ENCODE assay signal across 24 cellular contexts in genomic region chr13:107553838-107554237, GRCh38.
A peak's percentile ranks its signal among the peaks of the same experiment; 100 is the strongest.
DNase-seq lines count a peak whose midpoint lies in the region; TF ChIP-seq lines count a peak whose summit lies in the region.
"Had no signal": no experiment of that assay in that cellular context is flagged by ENCODE, and none has a peak within 500 bp of the region (broad histone marks: within the 10 kb centered on the region; RNA-seq: fewer than 3 reads in every experiment).

No MANE protein-coding gene starts in this region.

- H3K14ac ChIP-seq in mesenchymal stem cell (ENCODE audit: low read length in 2 of 2), result no peak overlapping the region

- H3K4me1 ChIP-seq in GM23248 (ENCODE audit: insufficient read depth) (no peaks in the 10 kb centered on the region), mesenchymal stem cell (ENCODE audit: control insufficient read depth, insufficient read depth, low read depth, low read length) (peaks cover 6% of the 10 kb centered on the region), testis (no peaks in the 10 kb centered on the region)
- H3K4me1 ChIP-seq: right lobe of liver, suprapubic skin had no signal

- H3K23ac ChIP-seq in mesenchymal stem cell (ENCODE audit: low read length in 2 of 2), result no peak overlapping the region

- H4K20me1 ChIP-seq in GM23248 (ENCODE audit: insufficient read depth), result no peaks in the 10 kb centered on the region

- no peaks in the 10 kb centered on the region for H3K9me2 ChIP-seq in GM23248 (ENCODE audit: insufficient read depth)

- no peak overlapping the region for H3K18ac ChIP-seq in mesenchymal stem cell (ENCODE audit: low read depth in 1 of 2, low read length in 2 of 2)

- H3K9ac ChIP-seq in GM23248 (no peak overlapping the region), mesenchymal stem cell (ENCODE audit: low read length) (no peak overlapping the region)

- H4K91ac ChIP-seq in mesenchymal stem cell (ENCODE audit: low read length), result no peak overlapping the region

- no peak overlapping the region for H3K4ac ChIP-seq in mesenchymal stem cell (ENCODE audit: low read depth in 1 of 2, low read length in 2 of 2)

- H3K79me2 ChIP-seq in GM23248 (ENCODE audit: insufficient read depth), result peaks cover 19% of the 10 kb centered on the region

- TF ChIP-seq POLR2A in testis (IDR thresholded peaks at IDR 0.05), result no peak

- H3K9me3 ChIP-seq in GM23248 (ENCODE audit: low read depth), result no peaks in the 10 kb centered on the region
- H3K9me3 ChIP-seq in mesenchymal stem cell (ENCODE audit: control insufficient read depth, low read length), result no peaks in the 10 kb centered on the region
- no peaks in the 10 kb centered on the region for H3K9me3 ChIP-seq in testis
- H3K9me3 ChIP-seq: neutrophil, right lobe of liver, suprapubic skin had no signal

- peaks cover 22% of the 10 kb centered on the region for H3K79me1 ChIP-seq in mesenchymal stem cell (replicated peaks; ENCODE audit: low read length, poor library complexity, severe bottlenecking)

- in situ Hi-C loops in GM23248 (cut with MboI), result no loop called here
- in situ Hi-C loops in brain microvascular endothelial cell (cut with HindIII; ENCODE audit: low pct_ligation_motif_present, low sequenced_read_pairs), result no loop called here

- DNase-seq in GM23248, result peak; percentile 36
- DNase-seq in NCI-H69 (lab: John Stamatoyannopoulos, UW), result peak; percentile 35
- peak; percentile 14 for DNase-seq in brain microvascular endothelial cell
- peak; percentile 48 for DNase-seq in mesenchymal stem cell
- no peak for DNase-seq in DMS53 (lab: John Stamatoyannopoulos, UW)
- DNase-seq in H4 (ENCODE audit: low spot score), result no peak
- no peak for DNase-seq in testis
- no peak for DNase-seq in activated CD4-positive, alpha-beta T cell treated with anti-CD3 and anti-CD28 coated beads, Interleukin-2, amount 50 U/mL, for 4 hours
- DNase-seq: activated CD4-positive, alpha-beta T cell treated with anti-CD3 and anti-CD28 coated beads for 48 hours; activated T-cell treated with anti-CD3 and anti-CD28 coated beads, Interleukin-2, amount 50 U/mL, for 1 hour; effector CD4-positive, alpha-beta T cell; foreskin melanocyte; HFFc6; left colon; MV-4-11; NCI-H1436 treated with DMSO at 0.1 percent for 48 hours; right lobe of liver; stimulated activated CD4-positive, alpha-beta T cell treated with anti-CD3 and anti-CD28 coated beads, Interleukin-4, amount 100 ng/mL, for 4 hours; stimulated activated naive CD4-positive, alpha-beta T cell had no signal

- no peak overlapping the region for H2BK12ac ChIP-seq in mesenchymal stem cell (ENCODE audit: low read length in 2 of 2)

- H3K36me3 ChIP-seq in GM23248 (ENCODE audit: low read depth) (no peaks in the 10 kb centered on the region), brain microvascular endothelial cell (replicated peaks) (no peaks in the 10 kb centered on the region), mesenchymal stem cell (ENCODE audit: control insufficient read depth in 1 of 2, insufficient read depth in 2 of 2, low read depth in 1 of 2, low read length in 2 of 2) (no peaks in the 10 kb centered on the region), testis (ENCODE audit: low read depth, missing control alignments) (no peaks in the 10 kb centered on the region)
- H3K36me3 ChIP-seq: neutrophil, right lobe of liver, suprapubic skin had no signal

- H2AFZ ChIP-seq in GM23248 (no peak overlapping the region), mesenchymal stem cell (ENCODE audit: low read depth, low read length) (no peak overlapping the region)

- H4K8ac ChIP-seq in mesenchymal stem cell (ENCODE audit: low read length), result no peak overlapping the region

- H2BK5ac ChIP-seq in mesenchymal stem cell (ENCODE audit: low read depth, low read length, poor library complexity, severe bottlenecking), result no peak overlapping the region

- H3K27ac ChIP-seq in GM23248 (no peak overlapping the region), brain microvascular endothelial cell (no peak overlapping the region), mesenchymal stem cell (ENCODE audit: low read length, poor library complexity, severe bottlenecking) (no peak overlapping the region), testis (no peak overlapping the region)
- H3K27ac ChIP-seq: neutrophil, right lobe of liver, RWPE1, suprapubic skin, VCaP had no signal

- no peak overlapping the region for H2BK120ac ChIP-seq in mesenchymal stem cell (ENCODE audit: low read depth, low read length)

- no peaks in the 10 kb centered on the region for H3F3A ChIP-seq in GM23248 (ENCODE audit: insufficient read depth)

- 73 to 77% methylated on average over 7 of the region's 7 CpGs for WGBS in GM23248 (ENCODE audit: low coverage in 1 of 2, low lambda C conversion rate in 2 of 2, missing lambda C conversion rate in 2 of 2), 2 experiments
- 85% methylated on average over 7 of the region's 7 CpGs for WGBS in mesenchymal stem cell
- WGBS in testis, 2 donors, result 73 to 90% methylated on average over 6 to 7 of the region's 7 CpGs

- intact Hi-C loops in testis (cut with DNase I; ENCODE audit: low total_unique reads), result no loop called here

- H3K27me3 ChIP-seq in GM23248 (replicated peaks; ENCODE audit: insufficient read depth) (no peaks in the 10 kb centered on the region), brain microvascular endothelial cell (replicated peaks) (no peaks in the 10 kb centered on the region), mesenchymal stem cell (ENCODE audit: control insufficient read depth in 1 of 2, insufficient read depth in 1 of 2, low read length in 2 of 2) (no peaks in the 10 kb centered on the region), testis (no peaks in the 10 kb centered on the region)
- H3K27me3 ChIP-seq: neutrophil, right lobe of liver, suprapubic skin had no signal

- no peak overlapping the region for H2BK15ac ChIP-seq in mesenchymal stem cell (ENCODE audit: low read depth, poor library complexity, severe bottlenecking)

- H3K4me3 ChIP-seq in GM23248 (no peak overlapping the region), brain microvascular endothelial cell (ENCODE audit: low read depth, low read length) (no peak overlapping the region), mesenchymal stem cell (ENCODE audit: insufficient read depth in 1 of 2, low read depth in 1 of 2, low read length in 2 of 2) (no peak overlapping the region), testis (no peak overlapping the region)
- H3K4me3 ChIP-seq: GM12878, right lobe of liver, suprapubic skin had no signal

- H3K4me2 ChIP-seq in GM23248 (ENCODE audit: unreplicated experiment) (no peak overlapping the region), mesenchymal stem cell (ENCODE audit: low read length, poor library complexity, severe bottlenecking) (no peak overlapping the region)

- no peak for TF ChIP-seq CTCF in brain microvascular endothelial cell (IDR thresholded peaks at IDR 0.05; ENCODE audit: low read depth, low read length, missing control alignments)
- TF ChIP-seq CTCF in testis (IDR thresholded peaks at IDR 0.05), result no peak

- H2AK5ac ChIP-seq in mesenchymal stem cell (ENCODE audit: low read length, severe bottlenecking), result no peak overlapping the region

Comparison
In these comparisons a context has a peak if more than half of its experiments do, and no peak if none do; other contexts are left out.
1. DNase-seq: peak in GM23248 (single experiment), NCI-H69 (single experiment), brain microvascular endothelial cell (single experiment) and mesenchymal stem cell (single experiment); none in DMS53 (single experiment), H4 (single experiment), testis (single experiment) and activated CD4-positive, alpha-beta T cell treated with anti-CD3 and anti-CD28 coated beads, Interleukin-2, amount 50 U/mL, for 4 hours (0 of 2).